In genomic region chr6:42010185-42010872, GRCh38 we compare ENCODE assay signal across 8 cellular contexts. TPM values are rescaled to one million over a fixed set of nuclear protein-coding genes. Genes with fewer than 3 reads are reported as not detected.
DNase-seq lines count a peak whose midpoint lies in the region; ATAC-seq and TF ChIP-seq lines count a peak whose summit lies in the region.

No MANE protein-coding gene starts in this region.

- CTCF ChIA-PET in CD8-positive, alpha-beta T cell (lab: Charles Lee) = interaction anchor here (1.0 to 4.7 kb wide), 3 partner anchors 31 to 73 kb away, joined by 3 to 27 read pairs (median 7); no protein-coding TSS in a partner anchor
- CTCF ChIA-PET in HEK293 (lab: Yijun Ruan, JAX) = interaction anchor here (0.5 to 1.0 kb wide), 3 partner anchors 31 to 219 kb away, joined by 3 read pairs; no protein-coding TSS in a partner anchor
- CTCF ChIA-PET in PC-9 (lab: Charles Lee) = no interaction called here

- no peak overlapping the region for H3K4me3 ChIP-seq in CD8-positive, alpha-beta T cell (ENCODE audit: low read depth, low read length)
- no peak overlapping the region for H3K4me3 ChIP-seq in HEK293 (ENCODE audit: low read depth, low read length)
- H3K4me3 ChIP-seq in heart left ventricle = peak overlapping the region in 1 of 12 donors; percentile 21
- H3K4me3 ChIP-seq in PC-9 = no peak overlapping the region

- no peaks in the 10 kb centered on the region for H3K9me2 ChIP-seq in PC-9 (ENCODE audit: insufficient read depth)

- peak overlapping the region; percentile 61 for H3K4me3 Mint-ChIP-seq in CD8-positive, alpha-beta T cell
- peak overlapping the region; percentile 28 for H3K4me3 Mint-ChIP-seq in type B pancreatic cell

- H3F3A ChIP-seq in PC-9 (ENCODE audit: insufficient read depth, low read depth) = no peaks in the 10 kb centered on the region

- TF ChIP-seq CTCF in CD8-positive, alpha-beta T cell (IDR thresholded peaks at IDR 0.05) = no peak
- TF ChIP-seq CTCF in HEK293 (tag by site-specific recombination; IDR thresholded peaks at IDR 0.05) (no peak), heart left ventricle (IDR thresholded peaks at IDR 0.05) (no peak), type B pancreatic cell (conservative IDR thresholded peaks at IDR 0.05) (no peak), PC-9 (conservative IDR thresholded peaks at IDR 0.05) (no peak)

- intact Hi-C loops in CD8-positive, alpha-beta T cell (cut with DNase I, micrococcal nuclease) = no loop called here
- intact Hi-C loops in heart left ventricle (cut with DNase I) (loop anchor here in 1 of 10 donors (10.0 kb wide), 1 partner anchor 46 kb away; no protein-coding TSS in a partner anchor), PC-9 (cut with micrococcal nuclease; ENCODE audit: unreplicated experiment) (no loop called here)

- BruUV-seq in PC-9 (replicated peaks; lab: Mats Ljungman, UMichigan) = no TSS peak

- no peaks in the 10 kb centered on the region for H3K27me3 ChIP-seq in CD8-positive, alpha-beta T cell (ENCODE audit: insufficient read depth, low read length)
- H3K27me3 ChIP-seq in heart left ventricle (no peaks in the 10 kb centered on the region), PC-9 (ENCODE audit: insufficient read depth, low read depth) (no peaks in the 10 kb centered on the region)

- in situ Hi-C loops in SK-MEL-5 (cut with HindIII; ENCODE audit: low pct_unique_long_range_greater_than_20kb, low sequenced_read_pairs) = no loop called here

- 39 to 52% (median 46%) methylated on average over 10 to 11 of the region's 11 CpGs for WGBS in heart left ventricle, 4 donors

- H3K4me1 Mint-ChIP-seq in CD8-positive, alpha-beta T cell (ENCODE audit: low read depth) = peaks cover 79% of the 10 kb centered on the region
- H3K4me1 Mint-ChIP-seq in type B pancreatic cell (ENCODE audit: unreplicated experiment) = peaks cover 10% of the 10 kb centered on the region

- peaks cover 79% of the 10 kb centered on the region for H3K4me1 ChIP-seq in CD8-positive, alpha-beta T cell (ENCODE audit: insufficient read depth, low read length)
- H3K4me1 ChIP-seq in HEK293 (ENCODE audit: control insufficient read depth, insufficient read depth, low read length) (peaks cover 6% of the 10 kb centered on the region), heart left ventricle (peaks cover 0 to 38% (median 15%) of the 10 kb centered on the region in 12 donors), PC-9 (replicated peaks; ENCODE audit: insufficient read depth) (no peaks in the 10 kb centered on the region)

- no peaks in the 10 kb centered on the region for H3K9me3 Mint-ChIP-seq in CD8-positive, alpha-beta T cell
- no peaks in the 10 kb centered on the region for H3K9me3 Mint-ChIP-seq in type B pancreatic cell

- POLR2A ChIA-PET in CD8-positive, alpha-beta T cell (lab: Charles Lee) = interaction anchor here (0.8 to 1.2 kb wide), 5 partner anchors 19 to 42 kb away, joined by 3 to 4 read pairs (median 4); no protein-coding TSS in a partner anchor
- POLR2A ChIA-PET in HEK293 (lab: Yijun Ruan, JAX) (no interaction called here), PC-9 (lab: Charles Lee; ENCODE audit: unreplicated experiment) (interaction anchor here (0.7 kb wide), 1 partner anchor 173 kb away, joined by 4 read pairs; no protein-coding TSS in a partner anchor)

- H2AFZ ChIP-seq in PC-9 = no peak overlapping the region

- peak overlapping the region; percentile 97 for H3K27ac Mint-ChIP-seq in CD8-positive, alpha-beta T cell
- peak overlapping the region; percentile 76 for H3K27ac Mint-ChIP-seq in type B pancreatic cell

- H3K79me2 ChIP-seq in PC-9 (ENCODE audit: low read depth) = no peaks in the 10 kb centered on the region

- H3K36me3 Mint-ChIP-seq in CD8-positive, alpha-beta T cell = peaks cover 63% of the 10 kb centered on the region
- H3K36me3 Mint-ChIP-seq in type B pancreatic cell = no peaks in the 10 kb centered on the region

- peak overlapping the region; percentile 24 for H3K27ac ChIP-seq in CD8-positive, alpha-beta T cell (ENCODE audit: low read depth, low read length)
- H3K27ac ChIP-seq in HEK293 (ENCODE audit: extremely low read depth, low read depth, low read length) (no peak overlapping the region; the same call in 1 of the 2 replicates), heart left ventricle (peak overlapping the region in 3 of 12 donors; percentile 36 to 73 (median 60)), PC-9 (no peak overlapping the region)

- no peaks in the 10 kb centered on the region for H3K27me3 Mint-ChIP-seq in CD8-positive, alpha-beta T cell (ENCODE audit: low read depth)
- no peaks in the 10 kb centered on the region for H3K27me3 Mint-ChIP-seq in type B pancreatic cell

- no peak for DNase-seq in CD8-positive, alpha-beta T cell
- peak; percentile 60 for DNase-seq in SK-MEL-5 (ENCODE audit: low read depth, low spot score)
- DNase-seq in heart left ventricle = peak in 1 of 5 donors; percentile 33
- no peak for DNase-seq in type B pancreatic cell (ENCODE audit: extremely low spot score, unreplicated experiment)
- DNase-seq in inferior parietal cortex (ENCODE audit: extremely low spot score) = no peak
- no peak for DNase-seq in occipital lobe (lab: John Stamatoyannopoulos, UW)
- DNase-seq in PC-9 = no peak

- TF ChIP-seq POLR2A in heart left ventricle (IDR thresholded peaks at IDR 0.05) = no peak

- H4K20me1 ChIP-seq in PC-9 (ENCODE audit: insufficient read depth) = no peaks in the 10 kb centered on the region

- H3K9me3 ChIP-seq in CD8-positive, alpha-beta T cell (ENCODE audit: low read length) = no peaks in the 10 kb centered on the region
- H3K9me3 ChIP-seq in HEK293 (ENCODE audit: control insufficient read depth, insufficient read depth, low read depth, low read length) (no peaks in the 10 kb centered on the region), heart left ventricle (no peaks in the 10 kb centered on the region), PC-9 (ENCODE audit: insufficient read depth, low read depth) (no peaks in the 10 kb centered on the region)

- H3K4me2 ChIP-seq in PC-9 = no peak overlapping the region

- ATAC-seq in CD8-positive, alpha-beta T cell = peak; percentile 71
- peak in 3 of 4 donors; percentile 60 to 85 (median 64) for ATAC-seq in heart left ventricle

- peaks cover 13% of the 10 kb centered on the region for H3K36me3 ChIP-seq in CD8-positive, alpha-beta T cell (ENCODE audit: insufficient read depth, low read length)
- H3K36me3 ChIP-seq in HEK293 (ENCODE audit: control insufficient read depth in 2 of 2, insufficient read depth in 1 of 2, low read length in 2 of 2) (no peaks in the 10 kb centered on the region), heart left ventricle (no peaks in the 10 kb centered on the region), PC-9 (ENCODE audit: low read depth) (no peaks in the 10 kb centered on the region)

TF ChIP-seq in HEK293, 187 proteins besides CTCF, POLR2A, EP300 and RAD21 (continues in another document):
- TF ChIP-seq ZNF560 (tag by site-specific recombination; IDR thresholded peaks at IDR 0.05; ENCODE audit: borderline replicate concordance) (no peak), ZNF324 (tag by site-specific recombination; IDR thresholded peaks at IDR 0.05) (no peak), ZFHX2 (tag by site-specific recombination; conservative IDR thresholded peaks at IDR 0.05) (peak; percentile 31; the same call in 1 of the 2 replicates), ZNF629 (tag by site-specific recombination; IDR thresholded peaks at IDR 0.05) (no peak), ZNF747 (tag by site-specific recombination; IDR thresholded peaks at IDR 0.05) (no peak), ZNF510 (tag by site-specific recombination; IDR thresholded peaks at IDR 0.05; ENCODE audit: insufficient replicate concordance) (no peak), WT1 (tag by site-specific recombination; IDR thresholded peaks at IDR 0.05) (peak; percentile 91), ZNF596 (tag by site-specific recombination; IDR thresholded peaks at IDR 0.05) (no peak), ZNF600 (tag by site-specific recombination; IDR thresholded peaks at IDR 0.05) (no peak), ZFP41 (tag by site-specific recombination; IDR thresholded peaks at IDR 0.05; ENCODE audit: borderline replicate concordance) (no peak), SALL2 (tag by site-specific recombination; IDR thresholded peaks at IDR 0.05; ENCODE audit: borderline replicate concordance) (no peak), TSHZ1 (tag by site-specific recombination; IDR thresholded peaks at IDR 0.05; ENCODE audit: borderline replicate concordance) (no peak), ZNF155 (tag by site-specific recombination; IDR thresholded peaks at IDR 0.05) (no peak), ZNF302 (tag by site-specific recombination; IDR thresholded peaks at IDR 0.05; ENCODE audit: low read depth) (no peak)

RNA-seq across cellular contexts. Expression of gene TAF8, which starts 40.0 kb away (rescaled TPM):
- total RNA-seq in CD8-positive, alpha-beta T cell = 10 to 100 TPM; 24.6 to 33.3 TPM
- total RNA-seq in SK-MEL-5 (2014; rRNA removed; shearing (Covaris generic)) = 17.9 and 19.3 TPM in 2 replicates
- 21.7 and 24.5 TPM in 2 replicates for polyA plus RNA-seq in SK-MEL-5 (2015; cell fraction: cytosol; rRNA removed)
- 11.3 and 16.3 TPM in 2 replicates for polyA plus RNA-seq in SK-MEL-5 (2015; cell fraction: nucleus; rRNA removed)
- total RNA-seq in heart left ventricle = 10 to 100 TPM; 24.4 to 38.7 (median 28.4) TPM
- 10 to 100 TPM; 18.5 to 24.7 TPM for polyA plus RNA-seq in heart left ventricle
- 30.7 and 36.0 TPM in 2 replicates for total RNA-seq in type B pancreatic cell (ENCODE audit: low replicate concordance)
- total RNA-seq in occipital lobe = 4.8 TPM
- 35.6 and 38.4 TPM in 2 replicates for total RNA-seq in PC-9 (2021)
